ENCODE assay signal across 20 cellular contexts in the genomic region with DNA sequence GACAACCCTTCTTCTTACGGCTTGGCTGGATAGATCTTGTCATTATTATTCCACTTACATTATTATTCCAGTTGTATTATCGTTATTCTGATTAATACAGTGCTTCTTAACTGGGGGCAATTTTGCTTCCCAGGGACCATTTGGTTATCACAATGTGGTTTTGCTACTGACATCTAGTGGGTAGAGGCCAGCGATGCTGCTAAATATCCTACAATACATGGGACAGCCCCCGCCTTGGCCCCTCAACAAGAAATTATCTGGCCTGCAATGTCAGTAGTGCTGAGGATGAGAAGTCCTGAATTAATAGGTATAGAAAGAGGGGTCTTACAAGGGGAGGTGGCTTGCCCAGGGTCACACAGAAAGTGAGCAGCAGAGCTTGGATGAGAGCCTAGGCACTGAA.
DNase-seq lines count a peak whose midpoint lies in the region; ATAC-seq and TF ChIP-seq lines count a peak whose summit lies in the region.
"Had no signal": no experiment of that assay in that cellular context is flagged by ENCODE, and none has a peak within 500 bp of the region (broad histone marks: within the 10 kb centered on the region; RNA-seq: fewer than 3 reads in every experiment).

No MANE protein-coding gene starts in this region.

- H3K4me2 ChIP-seq in KMS-11 (no peak overlapping the region), neuronal stem cell (ENCODE audit: insufficient read depth, low read length, poor library complexity, severe bottlenecking) (no peak overlapping the region)
- H3K4me2 ChIP-seq: BLaER1 treated with 17β-estradiol and CSF1 and Interleukin-3, amounts not matched to agents 10 nM and 100 nM had no signal

- H3K27ac Mint-ChIP-seq in activated naive CD8-positive, alpha-beta T cell treated with anti-CD3 and anti-CD28 coated beads for 36 hours: no peak overlapping the region
- H3K27ac Mint-ChIP-seq: activated CD8-positive, alpha-beta T cell treated with anti-CD3 and anti-CD28 coated beads for 36 hours had no signal

- 42% methylated on average over 4 of the region's 4 CpGs for WGBS in right lobe of liver (ENCODE audit: insufficient coverage, low coverage, low lambda C conversion rate, missing lambda C conversion rate)
- WGBS in neuronal stem cell (ENCODE audit: extremely low coverage in 2 of 2, insufficient read length in 2 of 2, insufficient replicate concordance in 1 of 2), 2 donors: no CpG with 5 or more reads among the region's 4 CpGs

- no peaks in the 10 kb centered on the region for H3K9me3 Mint-ChIP-seq in activated naive CD8-positive, alpha-beta T cell treated with anti-CD3 and anti-CD28 coated beads for 36 hours
- H3K9me3 Mint-ChIP-seq: activated CD8-positive, alpha-beta T cell treated with anti-CD3 and anti-CD28 coated beads for 36 hours had no signal

- H3K4me3 Mint-ChIP-seq in activated naive CD8-positive, alpha-beta T cell treated with anti-CD3 and anti-CD28 coated beads for 36 hours: no peak overlapping the region
- H3K4me3 Mint-ChIP-seq: activated CD8-positive, alpha-beta T cell treated with anti-CD3 and anti-CD28 coated beads for 36 hours; brain; naive B cell had no signal

- no peaks in the 10 kb centered on the region for H3K79me2 ChIP-seq in KMS-11 (ENCODE audit: insufficient read depth, low read depth)

- no peak overlapping the region for H3K14ac ChIP-seq in neuronal stem cell (ENCODE audit: low read length)

- H2AFZ ChIP-seq in KMS-11 (ENCODE audit: low read depth) (no peak overlapping the region), neuronal stem cell (ENCODE audit: low read length) (no peak overlapping the region)

- TF ChIP-seq CTCF in BE2C (IDR thresholded peaks at IDR 0.05; ENCODE audit: low read depth, low read length) (peak; percentile 23; the same call in 1 of the 2 replicates), KMS-11 (conservative IDR thresholded peaks at IDR 0.05; ENCODE audit: low read depth, low read length) (peak; percentile 10; the same call in 1 of the 2 replicates), astrocyte of the spinal cord (IDR thresholded peaks at IDR 0.05; ENCODE audit: low read depth, low read length) (peak; percentile 33), right lobe of liver (IDR thresholded peaks at IDR 0.05) (peak in 3 of 4 donors; percentile 18 to 27 (median 21))

- H3K27ac ChIP-seq in KMS-11: no peak overlapping the region
- H3K27ac ChIP-seq in right lobe of liver: no peak overlapping the region
- no peak overlapping the region for H3K27ac ChIP-seq in neuronal stem cell (replicated peaks; ENCODE audit: low read length)
- H3K27ac ChIP-seq: BLaER1 treated with 17β-estradiol and CSF1 and Interleukin-3, amounts not matched to agents 10 nM and 100 nM; right atrium auricular region; tibial nerve had no signal

- H3K9ac ChIP-seq in KMS-11 (no peak overlapping the region), neuronal stem cell (ENCODE audit: low read depth, low read length, poor library complexity) (no peak overlapping the region)
- H3K9ac ChIP-seq: BLaER1 treated with 17β-estradiol and CSF1 and Interleukin-3, amounts not matched to agents 10 nM and 100 nM had no signal

- no peaks in the 10 kb centered on the region for H3K4me1 ChIP-seq in BE2C
- no peaks in the 10 kb centered on the region for H3K4me1 ChIP-seq in KMS-11 (ENCODE audit: low read depth, poor library complexity, severe bottlenecking)
- no peaks in the 10 kb centered on the region for H3K4me1 ChIP-seq in right lobe of liver
- H3K4me1 ChIP-seq in neuronal stem cell (ENCODE audit: control insufficient read depth in 2 of 2, insufficient read depth in 1 of 2, low read depth in 1 of 2, low read length in 2 of 2): peaks cover 0 to 2% of the 10 kb centered on the region in 2 donors
- H3K4me1 ChIP-seq: right atrium auricular region, tibial nerve had no signal

- no peak overlapping the region for H2AK5ac ChIP-seq in neuronal stem cell (ENCODE audit: low read depth, low read length)

- no peaks in the 10 kb centered on the region for H4K20me1 ChIP-seq in KMS-11 (ENCODE audit: insufficient read depth)

- no peak overlapping the region for H4K91ac ChIP-seq in neuronal stem cell (ENCODE audit: low read depth, low read length, poor library complexity)

- H3K79me1 ChIP-seq in neuronal stem cell (ENCODE audit: low read depth, low read length): no peaks in the 10 kb centered on the region

- no peaks in the 10 kb centered on the region for H3K36me3 Mint-ChIP-seq in activated naive CD8-positive, alpha-beta T cell treated with anti-CD3 and anti-CD28 coated beads for 36 hours
- H3K36me3 Mint-ChIP-seq: brain, naive B cell had no signal

- H3K23ac ChIP-seq in neuronal stem cell (ENCODE audit: low read depth, low read length, poor library complexity): no peak overlapping the region

- H4K8ac ChIP-seq in neuronal stem cell (ENCODE audit: low read depth, low read length): no peak overlapping the region

- H3K27me3 ChIP-seq in BE2C (no peaks in the 10 kb centered on the region), KMS-11 (ENCODE audit: insufficient read depth, low read depth) (peaks cover 37% of the 10 kb centered on the region), right lobe of liver (no peaks in the 10 kb centered on the region), neuronal stem cell (ENCODE audit: control insufficient read depth in 3 of 3, insufficient read depth in 3 of 3, low read depth in 1 of 3, low read length in 3 of 3) (peaks cover 0 to 27% (median 2%) of the 10 kb centered on the region in 3 experiments)
- H3K27me3 ChIP-seq: BLaER1 treated with 17β-estradiol and CSF1 and Interleukin-3, amounts not matched to agents 10 nM and 100 nM; right atrium auricular region; tibial nerve had no signal

- in situ Hi-C loops in astrocyte of the spinal cord (cut with HindIII; ENCODE audit: low sequenced_read_pairs): no loop called here

- H3K27me3 Mint-ChIP-seq in activated naive CD8-positive, alpha-beta T cell treated with anti-CD3 and anti-CD28 coated beads for 36 hours: peaks cover 41% of the 10 kb centered on the region

- ATAC-seq in right lobe of liver: peak in 1 of 4 donors; percentile 29
- no peak for ATAC-seq in HG02623 (IDR thresholded peaks at IDR 0.05; ENCODE audit: unreplicated experiment)
- ATAC-seq: activated CD8-positive, alpha-beta T cell treated with anti-CD3 and anti-CD28 coated beads for 36 hours; left colon had no signal

- no peak overlapping the region for H2BK12ac ChIP-seq in neuronal stem cell (ENCODE audit: low read length)

- H3K9me3 ChIP-seq in BE2C (no peaks in the 10 kb centered on the region), right lobe of liver (no peaks in the 10 kb centered on the region), neuronal stem cell (replicated peaks in 1 of 2; ENCODE audit: control insufficient read depth in 2 of 2, insufficient read depth in 1 of 2, low read depth in 1 of 2, low read length in 2 of 2) (no peaks in the 10 kb centered on the region)
- H3K9me3 ChIP-seq: BLaER1 treated with 17β-estradiol and CSF1 and Interleukin-3, amounts not matched to agents 10 nM and 100 nM; right atrium auricular region; tibial nerve had no signal

- DNase-seq in BE2C: no peak
- DNase-seq in astrocyte of the spinal cord (ENCODE audit: low read depth, low spot score): no peak
- no peak for DNase-seq in right lobe of liver
- DNase-seq in DMS79 treated with DMSO at 0.1 percent for 48 hours (lab: John Stamatoyannopoulos, UW): no peak
- no peak for DNase-seq in neuronal stem cell (ENCODE audit: low spot score)
- no peak for DNase-seq in activated naive CD8-positive, alpha-beta T cell treated with anti-CD3 and anti-CD28 coated beads for 36 hours
- DNase-seq: activated CD8-positive, alpha-beta T cell treated with anti-CD3 and anti-CD28 coated beads for 36 hours; activated effector memory CD4-positive, alpha-beta T cell treated with anti-CD3 and anti-CD28 coated beads, Interleukin-2, amount 50 U/mL, for 16 hours; KBM-7; left colon; naive B cell; NCI-H510A treated with DMSO at 0.1 percent for 48 hours; stimulated activated CD4-positive, alpha-beta T cell treated with anti-CD3 and anti-CD28 coated beads, Interleukin-4, amount 100 ng/mL, for 1 hour; T-helper 9 cell had no signal

- H2BK15ac ChIP-seq in neuronal stem cell (ENCODE audit: low read length): no peak overlapping the region

- H3K4me3 ChIP-seq in BE2C (ENCODE audit: low read depth, low read length) (no peak overlapping the region), KMS-11 (IDR thresholded peaks at IDR 0.05; ENCODE audit: insufficient read depth, low read depth, low read length) (no peak overlapping the region), astrocyte of the spinal cord (ENCODE audit: low read depth, low read length) (no peak overlapping the region), right lobe of liver (no peak overlapping the region), neuronal stem cell (ENCODE audit: low read length in 2 of 2) (no peak overlapping the region)
- H3K4me3 ChIP-seq: BLaER1 treated with 17β-estradiol and CSF1 and Interleukin-3, amounts not matched to agents 10 nM and 100 nM; right atrium auricular region; tibial nerve had no signal

- H3K4ac ChIP-seq in neuronal stem cell (ENCODE audit: low read length): no peak overlapping the region

- H2BK120ac ChIP-seq in neuronal stem cell (ENCODE audit: low read depth, low read length): no peak overlapping the region

- intact Hi-C loops in right lobe of liver (cut with DNase I): no loop called here

- no peaks in the 10 kb centered on the region for H3K36me3 ChIP-seq in BE2C
- no peaks in the 10 kb centered on the region for H3K36me3 ChIP-seq in KMS-11 (ENCODE audit: insufficient read depth)
- H3K36me3 ChIP-seq in right lobe of liver: no peaks in the 10 kb centered on the region
- no peaks in the 10 kb centered on the region for H3K36me3 ChIP-seq in neuronal stem cell (replicated peaks in 1 of 2; ENCODE audit: control insufficient read depth in 2 of 2, insufficient read depth in 2 of 2, low read length in 2 of 2)
- H3K36me3 ChIP-seq: BLaER1 treated with 17β-estradiol and CSF1 and Interleukin-3, amounts not matched to agents 10 nM and 100 nM; right atrium auricular region; tibial nerve had no signal

- H3K4me1 Mint-ChIP-seq in activated naive CD8-positive, alpha-beta T cell treated with anti-CD3 and anti-CD28 coated beads for 36 hours: no peaks in the 10 kb centered on the region
- H3K4me1 Mint-ChIP-seq: naive B cell had no signal

- H2BK5ac ChIP-seq in neuronal stem cell (ENCODE audit: low read length): no peak overlapping the region

- no peak overlapping the region for H3K18ac ChIP-seq in neuronal stem cell (ENCODE audit: low read length)

- no peak for TF ChIP-seq POLR2A in right lobe of liver (IDR thresholded peaks at IDR 0.05)
